16 cellular contexts compared by ENCODE assay signal in the genomic region with DNA sequence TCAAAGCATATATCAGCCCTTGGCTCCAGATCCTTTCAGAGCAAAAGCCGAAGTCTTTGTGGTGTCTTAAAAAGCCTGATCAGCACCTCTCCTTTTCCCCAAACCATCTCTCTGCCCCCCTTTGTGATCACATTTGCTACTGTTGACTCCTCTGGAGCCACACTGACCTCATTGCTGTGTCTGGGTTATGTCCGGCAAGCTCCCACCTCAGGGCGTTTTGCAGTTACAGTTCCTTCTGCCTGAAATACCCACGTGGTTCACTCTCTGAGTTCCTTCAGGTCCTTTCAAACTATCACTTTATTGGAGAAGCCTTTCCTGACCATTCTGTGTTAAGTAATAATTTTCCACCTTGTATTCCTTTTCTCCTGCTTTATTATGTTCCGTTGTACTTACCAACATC. TPM values are rescaled to one million over a fixed set of nuclear protein-coding genes. Genes with fewer than 3 reads are reported as not detected.
DNase-seq lines count a peak whose midpoint lies in the region; ATAC-seq, FAIRE-seq and TF ChIP-seq lines count a peak whose summit lies in the region.
"Had no signal": no experiment of that assay in that cellular context is flagged by ENCODE, and none has a peak within 500 bp of the region (broad histone marks: within the 10 kb centered on the region; RNA-seq: fewer than 3 reads in every experiment).

No MANE protein-coding gene starts in this region.

- H3K27me3 Mint-ChIP-seq in glutamatergic neuron (ENCODE audit: unreplicated experiment) = no peaks in the 10 kb centered on the region
- H3K27me3 Mint-ChIP-seq in effector memory CD8-positive, alpha-beta T cell = no peaks in the 10 kb centered on the region

- BruUV-seq in HepG2 (replicated peaks; lab: Mats Ljungman, UMichigan) = no TSS peak

- intact Hi-C loops in right lobe of liver (cut with DNase I) = no loop called here
- intact Hi-C loops in HepG2 (cut with micrococcal nuclease; ENCODE audit: unreplicated experiment) = no loop called here

- TF ChIP-seq POLR2A in right lobe of liver (IDR thresholded peaks at IDR 0.05) (no peak), HepG2 (IDR thresholded peaks at IDR 0.05; ENCODE audit: insufficient read depth in 1 of 2, low read depth in 2 of 2, low read length in 2 of 2) (no peak)

- peak overlapping the region; percentile 47 for H3K4me3 Mint-ChIP-seq in glutamatergic neuron (ENCODE audit: unreplicated experiment)
- H3K4me3 Mint-ChIP-seq in effector memory CD8-positive, alpha-beta T cell = no peak overlapping the region
- H3K4me3 Mint-ChIP-seq: T-helper 2 cell treated with Interferon-gamma antibody and Interleukin-4, amounts not matched to agents 5 μg/mL and 100 μg/mL, for 36 hours had no signal

- in situ Hi-C loops in HepG2 (cut with HindIII; ENCODE audit: extremely low pct_ligation_motif_present, low pct_unique_long_range_greater_than_20kb) = no loop called here

- POLR2A ChIA-PET in HepG2 (lab: Yijun Ruan, JAX) = no interaction called here

- peak overlapping the region; percentile 40 for H3K27ac Mint-ChIP-seq in glutamatergic neuron (ENCODE audit: unreplicated experiment)
- no peak overlapping the region for H3K27ac Mint-ChIP-seq in effector memory CD8-positive, alpha-beta T cell
- H3K27ac Mint-ChIP-seq: T-helper 2 cell treated with Interferon-gamma antibody and Interleukin-4, amounts not matched to agents 5 μg/mL and 100 μg/mL, for 36 hours had no signal

- H3K27me3 ChIP-seq in right lobe of liver (no peaks in the 10 kb centered on the region), HepG2 (ENCODE audit: control insufficient read depth in 1 of 2, insufficient read depth in 2 of 2, low read length in 2 of 2) (no peaks in the 10 kb centered on the region)

- H3K9me3 Mint-ChIP-seq in glutamatergic neuron (ENCODE audit: unreplicated experiment) = peaks cover 3% of the 10 kb centered on the region
- no peaks in the 10 kb centered on the region for H3K9me3 Mint-ChIP-seq in effector memory CD8-positive, alpha-beta T cell
- H3K9me3 Mint-ChIP-seq: T-helper 2 cell treated with Interferon-gamma antibody and Interleukin-4, amounts not matched to agents 5 μg/mL and 100 μg/mL, for 36 hours had no signal

- no peak for TF ChIP-seq RAD21 in HepG2 (CRISPR knock-in tag; IDR thresholded peaks at IDR 0.05)

- H3K36me3 Mint-ChIP-seq in glutamatergic neuron (ENCODE audit: unreplicated experiment) = peaks cover 5% of the 10 kb centered on the region
- peaks cover 7% of the 10 kb centered on the region for H3K36me3 Mint-ChIP-seq in effector memory CD8-positive, alpha-beta T cell (ENCODE audit: insufficient read depth)

- no peaks in the 10 kb centered on the region for H3K36me3 ChIP-seq in right lobe of liver
- peaks cover 11 to 49% of the 10 kb centered on the region in 2 experiments for H3K36me3 ChIP-seq in HepG2 (replicated peaks in 1 of 2; ENCODE audit: control insufficient read depth in 1 of 2, insufficient read depth in 2 of 2, low read length in 2 of 2)

- H3K27ac ChIP-seq in right lobe of liver (no peak overlapping the region), HepG2 (ENCODE audit: extremely low read length, insufficient read depth, low read length) (no peak overlapping the region)
- H3K27ac ChIP-seq: GM23248, psoas muscle had no signal

- peak; percentile 20 to 43 (median 39) for ATAC-seq in right lobe of liver
- no peak for ATAC-seq in HepG2
- ATAC-seq in effector memory CD8-positive, alpha-beta T cell (replicated peaks) = no peak
- ATAC-seq: PC-3 had no signal

- CTCF ChIA-PET in HepG2 (lab: Yijun Ruan, JAX; ENCODE audit: low intra/inter-chr PET ratio, low total read pairs) = no interaction called here

- peaks cover 7% of the 10 kb centered on the region for H3K4me1 Mint-ChIP-seq in glutamatergic neuron (ENCODE audit: low read depth, unreplicated experiment)
- peaks cover 8 to 13% of the 10 kb centered on the region in 2 donors for H3K4me1 Mint-ChIP-seq in effector memory CD8-positive, alpha-beta T cell (ENCODE audit: low read depth in 2 of 2)

- TF ChIP-seq CTCF in right lobe of liver (IDR thresholded peaks at IDR 0.05) = no peak
- no peak for TF ChIP-seq CTCF in HepG2 (CRISPR knock-in tag; IDR thresholded peaks at IDR 0.05)
- TF ChIP-seq CTCF in glutamatergic neuron (IDR thresholded peaks at IDR 0.05; ENCODE audit: partially characterized antibody, unreplicated experiment) = no peak

- no peak overlapping the region for H3K4me2 ChIP-seq in HepG2 (ENCODE audit: low read depth, low read length)

- H2AFZ ChIP-seq in HepG2 (ENCODE audit: low read length) = no peak overlapping the region
- H2AFZ ChIP-seq: GM23248 had no signal

- H3K4me1 ChIP-seq in right lobe of liver (no peaks in the 10 kb centered on the region), HepG2 (ENCODE audit: insufficient read depth, low read length) (no peaks in the 10 kb centered on the region)

- no peaks in the 10 kb centered on the region for H4K20me1 ChIP-seq in HepG2 (ENCODE audit: insufficient read depth, low read length)

- DNase-seq in right lobe of liver (no peak), HepG2 (ENCODE audit: low spot score) (no peak), RPMI7951 (ENCODE audit: low read depth) (peak; percentile 73), glutamatergic neuron (no peak), DMS114 treated with DMSO at 0.1 percent for 48 hours (lab: John Stamatoyannopoulos, UW; ENCODE audit: unreplicated experiment) (no peak), occipital lobe (lab: John Stamatoyannopoulos, UW) (no peak), hepatic stellate cell (ENCODE audit: low spot score) (no peak)
- no peak for DNase-seq in effector memory CD8-positive, alpha-beta T cell
- DNase-seq: activated gamma-delta T cell, DMS 273 treated with DMSO at 0.1 percent for 48 hours, GM23248, NCI-H2107, PC-3, psoas muscle had no signal

- TF ChIP-seq EP300 in HepG2 (IDR thresholded peaks at IDR 0.05; ENCODE audit: low read depth in 2 of 2, low read length in 2 of 2) (no peak), HepG2 (CRISPR knock-in tag; IDR thresholded peaks at IDR 0.05; ENCODE audit: borderline replicate concordance) (no peak)

- H3K4me3 ChIP-seq in right lobe of liver = no peak overlapping the region
- H3K4me3 ChIP-seq in HepG2 (replicated peaks in 1 of 3; ENCODE audit: insufficient read depth in 1 of 3, low read depth in 2 of 3, low read length in 3 of 3) = no peak overlapping the region
- H3K4me3 ChIP-seq: GM23248, psoas muscle had no signal

- peaks cover 53% of the 10 kb centered on the region for H3K79me2 ChIP-seq in HepG2 (ENCODE audit: insufficient read depth, low read length)

- WGBS in right lobe of liver (ENCODE audit: insufficient coverage, low coverage, low lambda C conversion rate, missing lambda C conversion rate) = 55% methylated on average over 5 of the region's 5 CpGs
- WGBS in HepG2 (ENCODE audit: low lambda C conversion rate) = 97% methylated on average over 5 of the region's 5 CpGs

- H3K9me3 ChIP-seq in right lobe of liver (no peaks in the 10 kb centered on the region), HepG2 (ENCODE audit: low read length) (no peaks in the 10 kb centered on the region)
- H3K9me3 ChIP-seq: psoas muscle had no signal

- FAIRE-seq in HepG2 (lab: Jason Lieb, UNC) = no peak
- FAIRE-seq: GM19239 had no signal

- no peak overlapping the region for H3K9ac ChIP-seq in HepG2 (ENCODE audit: insufficient read depth, low read depth, low read length)
- H3K9ac ChIP-seq: GM23248 had no signal

RNA-seq across cellular contexts. Expression of gene C2orf69, which starts 11.8 kb away (rescaled TPM):
- total RNA-seq in right lobe of liver = 1 to 10 TPM; 5.8 to 7.9 (median 6.9) TPM
- total RNA-seq in HepG2 (2016; rRNA removed; fragmentation: Illumina TruSeq; extraction: Trizol) = 19.3 and 24.2 TPM in 2 replicates
- total RNA-seq in HepG2 (2016; cell fraction: cytosol; rRNA removed; fragmentation: Illumina TruSeq; extraction: Trizol; ENCODE audit: low read depth) = 4.9 and 5.3 TPM in 2 replicates
- total RNA-seq in HepG2 (2016; cell fraction: insoluble cytoplasmic fraction; rRNA removed; fragmentation: Illumina TruSeq; extraction: Trizol) = 19.4 and 23.1 TPM in 2 replicates
- total RNA-seq in HepG2 (2016; cell fraction: membrane; rRNA removed; fragmentation: Illumina TruSeq; extraction: Trizol) = 22.5 and 26.7 TPM in 2 replicates
- 13.2 and 15.3 TPM in 2 replicates for total RNA-seq in HepG2 (2016; cell fraction: nucleus; rRNA removed; fragmentation: Illumina TruSeq; extraction: Trizol)
- polyA plus RNA-seq in HepG2 (2011; rRNA removed) = 3.5 and 4.8 TPM in 2 replicates
- polyA plus RNA-seq in HepG2 (2011; cell fraction: cytosol; rRNA removed) = 2.3 and 2.4 TPM in 2 replicates
- polyA plus RNA-seq in HepG2 (2011; cell fraction: nucleus; rRNA removed) = 1.9 and 3.0 TPM in 2 replicates
- 11.0 and 12.1 TPM in 2 replicates for polyA plus RNA-seq in HepG2 (2012)
- 4.6 and 4.7 TPM in 2 replicates for polyA plus RNA-seq in HepG2 (2016; cell fraction: cytosol; fragmentation: Illumina TruSeq; extraction: Trizol; ENCODE audit: low read depth)
- 23.9 and 24.0 TPM in 2 replicates for polyA plus RNA-seq in HepG2 (2016; cell fraction: insoluble cytoplasmic fraction; fragmentation: Illumina TruSeq; extraction: Trizol; ENCODE audit: low read depth)
- 13.9 and 16.3 TPM in 2 replicates for polyA plus RNA-seq in HepG2 (2016; cell fraction: membrane; fragmentation: Illumina TruSeq; extraction: Trizol; ENCODE audit: low read depth)
- 15.4 and 18.7 TPM in 2 replicates for polyA plus RNA-seq in HepG2 (2016; cell fraction: nucleus; fragmentation: Illumina TruSeq; extraction: Trizol; ENCODE audit: insufficient read depth, low read depth)
- 1.9 and 5.7 TPM in 2 replicates for polyA minus RNA-seq in HepG2 (2011; rRNA and poly(A)+ RNA removed; ENCODE audit: low replicate concordance)
- 7.8 and 7.9 TPM in 2 replicates for polyA minus RNA-seq in HepG2 (2011; cell fraction: cytosol; rRNA and poly(A)+ RNA removed)
- 8.2 and 9.7 TPM in 2 replicates for polyA minus RNA-seq in HepG2 (2011; cell fraction: nucleus; rRNA and poly(A)+ RNA removed)
- total RNA-seq in RPMI7951 (2014; rRNA removed; shearing (Covaris generic)) = 22.5 and 22.6 TPM in 2 replicates
- 27.3 TPM for total RNA-seq in glutamatergic neuron (ENCODE audit: unreplicated experiment)
- 38.1 TPM for total RNA-seq in occipital lobe

RNA-seq across cellular contexts. Expression of gene TYW5, which starts 32.4 kb away (rescaled TPM):
- total RNA-seq in right lobe of liver (1 to 10 TPM; 4.1 to 6.4 (median 4.8) TPM), HepG2 (2016; rRNA removed; fragmentation: Illumina TruSeq; extraction: Trizol) (14.6 and 14.8 TPM in 2 replicates), glutamatergic neuron (ENCODE audit: unreplicated experiment) (8.5 TPM), occipital lobe (16.5 TPM)
- total RNA-seq in HepG2 (2016; cell fraction: cytosol; rRNA removed; fragmentation: Illumina TruSeq; extraction: Trizol; ENCODE audit: low read depth) = 4.4 and 5.2 TPM in 2 replicates
- total RNA-seq in HepG2 (2016; cell fraction: insoluble cytoplasmic fraction; rRNA removed; fragmentation: Illumina TruSeq; extraction: Trizol) = 14.9 and 15.5 TPM in 2 replicates
- total RNA-seq in HepG2 (2016; cell fraction: membrane; rRNA removed; fragmentation: Illumina TruSeq; extraction: Trizol) = 7.5 and 7.6 TPM in 2 replicates
- total RNA-seq in HepG2 (2016; cell fraction: nucleus; rRNA removed; fragmentation: Illumina TruSeq; extraction: Trizol) = 26.3 and 29.2 TPM in 2 replicates
- 6.3 and 8.3 TPM in 2 replicates for polyA plus RNA-seq in HepG2 (2011; rRNA removed)
- polyA plus RNA-seq in HepG2 (2011; cell fraction: cytosol; rRNA removed) = 2.2 and 3.6 TPM in 2 replicates
- 8.5 and 12.4 TPM in 2 replicates for polyA plus RNA-seq in HepG2 (2011; cell fraction: nucleus; rRNA removed)
- polyA plus RNA-seq in HepG2 (2012) = 7.4 and 8.7 TPM in 2 replicates
- 2.6 and 3.2 TPM in 2 replicates for polyA plus RNA-seq in HepG2 (2016; cell fraction: cytosol; fragmentation: Illumina TruSeq; extraction: Trizol; ENCODE audit: low read depth)
- polyA plus RNA-seq in HepG2 (2016; cell fraction: insoluble cytoplasmic fraction; fragmentation: Illumina TruSeq; extraction: Trizol; ENCODE audit: low read depth) = 11.6 and 12.8 TPM in 2 replicates
- 5.4 and 5.6 TPM in 2 replicates for polyA plus RNA-seq in HepG2 (2016; cell fraction: membrane; fragmentation: Illumina TruSeq; extraction: Trizol; ENCODE audit: low read depth)
- 25.9 and 28.2 TPM in 2 replicates for polyA plus RNA-seq in HepG2 (2016; cell fraction: nucleus; fragmentation: Illumina TruSeq; extraction: Trizol; ENCODE audit: insufficient read depth, low read depth)
- polyA minus RNA-seq in HepG2 (2011; rRNA and poly(A)+ RNA removed; ENCODE audit: low replicate concordance) = 3.6 and 5.3 TPM in 2 replicates
- polyA minus RNA-seq in HepG2 (2011; cell fraction: cytosol; rRNA and poly(A)+ RNA removed) = 3.2 and 4.1 TPM in 2 replicates
- 45.4 and 49.6 TPM in 2 replicates for polyA minus RNA-seq in HepG2 (2011; cell fraction: nucleus; rRNA and poly(A)+ RNA removed)
- 9.0 and 9.1 TPM in 2 replicates for total RNA-seq in RPMI7951 (2014; rRNA removed; shearing (Covaris generic))

RNA-seq across cellular contexts. Expression of gene MAIP1, which starts 32.5 kb away (rescaled TPM):
- total RNA-seq in right lobe of liver (10 to 100 TPM; 23.4 to 39.7 (median 30.7) TPM), HepG2 (2016; rRNA removed; fragmentation: Illumina TruSeq; extraction: Trizol) (72.9 and 90.9 TPM in 2 replicates), glutamatergic neuron (ENCODE audit: unreplicated experiment) (18.1 TPM), occipital lobe (19.5 TPM)
- total RNA-seq in HepG2 (2016; cell fraction: cytosol; rRNA removed; fragmentation: Illumina TruSeq; extraction: Trizol; ENCODE audit: low read depth) = 25.5 and 35.2 TPM in 2 replicates
- total RNA-seq in HepG2 (2016; cell fraction: insoluble cytoplasmic fraction; rRNA removed; fragmentation: Illumina TruSeq; extraction: Trizol) = 69.4 and 92.2 TPM in 2 replicates
- total RNA-seq in HepG2 (2016; cell fraction: membrane; rRNA removed; fragmentation: Illumina TruSeq; extraction: Trizol) = 30.3 and 34.9 TPM in 2 replicates
- 42.6 and 48.2 TPM in 2 replicates for total RNA-seq in HepG2 (2016; cell fraction: nucleus; rRNA removed; fragmentation: Illumina TruSeq; extraction: Trizol)
- 21.7 and 22.3 TPM in 2 replicates for polyA plus RNA-seq in HepG2 (2011; rRNA removed)
- polyA plus RNA-seq in HepG2 (2011; cell fraction: cytosol; rRNA removed) = 15.8 and 20.9 TPM in 2 replicates
- polyA plus RNA-seq in HepG2 (2011; cell fraction: nucleus; rRNA removed) = 11.6 and 12.2 TPM in 2 replicates
- polyA plus RNA-seq in HepG2 (2012) = 28.4 and 34.4 TPM in 2 replicates
- 20.6 and 23.8 TPM in 2 replicates for polyA plus RNA-seq in HepG2 (2016; cell fraction: cytosol; fragmentation: Illumina TruSeq; extraction: Trizol; ENCODE audit: low read depth)
- polyA plus RNA-seq in HepG2 (2016; cell fraction: insoluble cytoplasmic fraction; fragmentation: Illumina TruSeq; extraction: Trizol; ENCODE audit: low read depth) = 91.3 and 92.9 TPM in 2 replicates
- 26.4 TPM in 2 replicates for polyA plus RNA-seq in HepG2 (2016; cell fraction: membrane; fragmentation: Illumina TruSeq; extraction: Trizol; ENCODE audit: low read depth)
- 43.8 and 45.2 TPM in 2 replicates for polyA plus RNA-seq in HepG2 (2016; cell fraction: nucleus; fragmentation: Illumina TruSeq; extraction: Trizol; ENCODE audit: insufficient read depth, low read depth)
- polyA minus RNA-seq in HepG2 (2011; rRNA and poly(A)+ RNA removed; ENCODE audit: low replicate concordance) = 13.0 and 31.5 TPM in 2 replicates
- polyA minus RNA-seq in HepG2 (2011; cell fraction: cytosol; rRNA and poly(A)+ RNA removed) = 23.0 and 28.8 TPM in 2 replicates
- polyA minus RNA-seq in HepG2 (2011; cell fraction: nucleus; rRNA and poly(A)+ RNA removed) = 37.3 and 46.0 TPM in 2 replicates
- 31.5 and 40.6 TPM in 2 replicates for total RNA-seq in RPMI7951 (2014; rRNA removed; shearing (Covaris generic))

Comparison
In these comparisons a context has a peak if more than half of its experiments do, and no peak if none do; other contexts are left out.
1. ATAC-seq: peak in right lobe of liver (4 of 4); none in HepG2 (single experiment) and effector memory CD8-positive, alpha-beta T cell (single experiment).